Comparison of ENCODE assay signal across 11 cellular contexts in genomic region chr6:147530132-147531060, GRCh38. TPM values are rescaled to one million over a fixed set of nuclear protein-coding genes. Genes with fewer than 3 reads are reported as not detected.
A peak's percentile ranks its signal among the peaks of the same experiment; 100 is the strongest.
DNase-seq lines count a peak whose midpoint lies in the region; ATAC-seq and TF ChIP-seq lines count a peak whose summit lies in the region.
"Had no signal": no experiment of that assay in that cellular context is flagged by ENCODE, and none has a peak within 500 bp of the region (broad histone marks: within the 10 kb centered on the region; RNA-seq: fewer than 3 reads in every experiment).

No MANE protein-coding gene starts in this region.

- no peak overlapping the region for H3K4me3 ChIP-seq in BLaER1 treated with 17β-estradiol and CSF1 and Interleukin-3, amounts not matched to agents 10 nM and 100 nM
- H3K4me3 ChIP-seq in adipocyte (ENCODE audit: low read length) (no peak overlapping the region), osteoblast (ENCODE audit: insufficient read depth, low read length) (no peak overlapping the region)
- H3K4me3 ChIP-seq: sigmoid colon had no signal

- H3K27me3 Mint-ChIP-seq in T-helper 2 cell treated with Interferon-gamma antibody and Interleukin-4, amounts not matched to agents 5 μg/mL and 100 μg/mL, for 36 hours (ENCODE audit: low read depth) = peaks cover 14% of the 10 kb centered on the region

- no peak overlapping the region for H3K27ac ChIP-seq in BLaER1 treated with 17β-estradiol and CSF1 and Interleukin-3, amounts not matched to agents 10 nM and 100 nM
- H3K27ac ChIP-seq in osteoblast (ENCODE audit: low read depth, low read length) = no peak overlapping the region
- H3K27ac ChIP-seq: sigmoid colon had no signal

- no peak overlapping the region for H2AFZ ChIP-seq in osteoblast (ENCODE audit: low read length)

- H3K9me3 ChIP-seq in BLaER1 treated with 17β-estradiol and CSF1 and Interleukin-3, amounts not matched to agents 10 nM and 100 nM (replicated peaks in 1 of 11) = no peaks in the 10 kb centered on the region
- H3K9me3 ChIP-seq in adipocyte (ENCODE audit: control insufficient read depth, low read length) (no peaks in the 10 kb centered on the region), osteoblast (ENCODE audit: low read depth, low read length) (no peaks in the 10 kb centered on the region)
- H3K9me3 ChIP-seq: sigmoid colon had no signal

- peaks cover 0 to 10% (median 0%) of the 10 kb centered on the region in 11 experiments; a peak in 6 of 22 replicates for H4K20me1 ChIP-seq in BLaER1 treated with 17β-estradiol and CSF1 and Interleukin-3, amounts not matched to agents 10 nM and 100 nM
- no peaks in the 10 kb centered on the region for H4K20me1 ChIP-seq in osteoblast (ENCODE audit: insufficient read depth, low read length)

- H3K4me1 Mint-ChIP-seq in T-helper 2 cell treated with Interferon-gamma antibody and Interleukin-4, amounts not matched to agents 5 μg/mL and 100 μg/mL, for 36 hours (ENCODE audit: low read depth) = peaks cover 3% of the 10 kb centered on the region

- no peaks in the 10 kb centered on the region for H3K36me3 ChIP-seq in BLaER1 treated with 17β-estradiol and CSF1 and Interleukin-3, amounts not matched to agents 10 nM and 100 nM
- H3K36me3 ChIP-seq in adipocyte (ENCODE audit: control insufficient read depth, insufficient read depth, low read length, severe bottlenecking) = no peaks in the 10 kb centered on the region
- no peaks in the 10 kb centered on the region for H3K36me3 ChIP-seq in osteoblast (ENCODE audit: insufficient read depth, low read length)
- H3K36me3 ChIP-seq: sigmoid colon had no signal

- H3K9me3 Mint-ChIP-seq in T-helper 2 cell treated with Interferon-gamma antibody and Interleukin-4, amounts not matched to agents 5 μg/mL and 100 μg/mL, for 36 hours = no peaks in the 10 kb centered on the region

- no peak for TF ChIP-seq CTCF in osteoblast (IDR thresholded peaks at IDR 0.05; ENCODE audit: extremely low read depth, low read depth, low read length)

- ATAC-seq in GM19043 (IDR thresholded peaks at IDR 0.05; ENCODE audit: low read depth, unreplicated experiment) (peak; percentile 46), HG03378 (IDR thresholded peaks at IDR 0.05; ENCODE audit: unreplicated experiment) (peak; percentile 63)
- ATAC-seq: left cardiac atrium had no signal

- H3K4me3 Mint-ChIP-seq in T-helper 2 cell treated with Interferon-gamma antibody and Interleukin-4, amounts not matched to agents 5 μg/mL and 100 μg/mL, for 36 hours = no peak overlapping the region

- no peaks in the 10 kb centered on the region for H3K79me2 ChIP-seq in osteoblast (ENCODE audit: insufficient read depth, low read length)

- no peak overlapping the region for H3K27ac Mint-ChIP-seq in T-helper 2 cell treated with Interferon-gamma antibody and Interleukin-4, amounts not matched to agents 5 μg/mL and 100 μg/mL, for 36 hours

- H3K27me3 ChIP-seq in BLaER1 treated with 17β-estradiol and CSF1 and Interleukin-3, amounts not matched to agents 10 nM and 100 nM = peaks cover 9 to 71% (median 63%) of the 10 kb centered on the region in 11 experiments
- no peaks in the 10 kb centered on the region for H3K27me3 ChIP-seq in adipocyte (replicated peaks; ENCODE audit: control insufficient read depth, insufficient read depth, low read length)
- H3K27me3 ChIP-seq in osteoblast (ENCODE audit: insufficient read depth, low read length) = no peaks in the 10 kb centered on the region
- H3K27me3 ChIP-seq: sigmoid colon had no signal

- peak overlapping the region in 10 of 11 experiments; percentile 31 to 70 (median 51); a peak in 20 of 22 replicates for H3K4me2 ChIP-seq in BLaER1 treated with 17β-estradiol and CSF1 and Interleukin-3, amounts not matched to agents 10 nM and 100 nM
- no peak overlapping the region for H3K4me2 ChIP-seq in osteoblast (ENCODE audit: insufficient read depth, low read length)

- DNase-seq in adipocyte (ENCODE audit: low read depth) (peak; percentile 43), epidermal melanocyte (ENCODE audit: insufficient read length, low spot score) (no peak), foreskin melanocyte (no peak), osteoblast (ENCODE audit: insufficient read length, low spot score, missing footprints) (no peak)
- DNase-seq in T-helper 2 cell treated with Interferon-gamma antibody and Interleukin-4, amounts not matched to agents 5 μg/mL and 100 μg/mL, for 36 hours (ENCODE audit: low spot score) = no peak
- DNase-seq: Calu3, left cardiac atrium, sigmoid colon had no signal

- peaks cover 5 to 12% (median 10%) of the 10 kb centered on the region in 10 experiments; a peak in 18 of 20 replicates for H3K4me1 ChIP-seq in BLaER1 treated with 17β-estradiol and CSF1 and Interleukin-3, amounts not matched to agents 10 nM and 100 nM
- H3K4me1 ChIP-seq in adipocyte (ENCODE audit: control insufficient read depth, insufficient read depth, low read length) (no peaks in the 10 kb centered on the region), osteoblast (ENCODE audit: insufficient read depth, low read length) (no peaks in the 10 kb centered on the region)
- H3K4me1 ChIP-seq: sigmoid colon had no signal

- no peaks in the 10 kb centered on the region for H3K36me3 Mint-ChIP-seq in T-helper 2 cell treated with Interferon-gamma antibody and Interleukin-4, amounts not matched to agents 5 μg/mL and 100 μg/mL, for 36 hours (ENCODE audit: low read depth)

- H3K9ac ChIP-seq in BLaER1 treated with 17β-estradiol and CSF1 and Interleukin-3, amounts not matched to agents 10 nM and 100 nM = no peak overlapping the region
- no peak overlapping the region for H3K9ac ChIP-seq in adipocyte (ENCODE audit: low read length)

RNA-seq across cellular contexts. Expression of gene SAMD5, which starts 21.9 kb away (rescaled TPM):
- 0.59 and 1.1 TPM in 2 replicates for total RNA-seq in osteoblast
